17 cellular contexts compared by ENCODE assay signal in genomic region chr6:95819461-95819860, GRCh38.
DNase-seq lines count a peak whose midpoint lies in the region; ATAC-seq and TF ChIP-seq lines count a peak whose summit lies in the region.
"Had no signal": no experiment of that assay in that cellular context is flagged by ENCODE, and none has a peak within 500 bp of the region (broad histone marks: within the 10 kb centered on the region; RNA-seq: fewer than 3 reads in every experiment).

No MANE protein-coding gene starts in this region.

- H3K79me2 ChIP-seq in H9 (ENCODE audit: insufficient read depth, low read length): no peaks in the 10 kb centered on the region

- H2BK120ac ChIP-seq in H9 (ENCODE audit: low read depth, low read length, poor library complexity, severe bottlenecking): no peak overlapping the region

- no CpG with 5 or more reads among the region's 4 CpGs for WGBS in H9 (ENCODE audit: extremely low coverage, insufficient read length, low lambda C conversion rate)
- 48 to 50% methylated on average over 2 to 4 of the region's 4 CpGs for WGBS in endodermal cell (ENCODE audit: insufficient coverage in 1 of 2, insufficient read length in 1 of 2), 2 experiments

- H3K27me3 Mint-ChIP-seq in H9 (ENCODE audit: low read depth): no peaks in the 10 kb centered on the region
- H3K27me3 Mint-ChIP-seq in endodermal cell (ENCODE audit: insufficient read depth): peaks cover 34% of the 10 kb centered on the region
- no peaks in the 10 kb centered on the region for H3K27me3 Mint-ChIP-seq in activated T-helper 17 cell treated with anti-CD3 and anti-CD28 coated beads, Interleukin-2, amount 50 U/mL, for 72 hours
- H3K27me3 Mint-ChIP-seq: B cell; CD4-positive, CD25-positive, alpha-beta regulatory T cell had no signal

- ATAC-seq in activated T-helper 17 cell treated with anti-CD3 and anti-CD28 coated beads, Interleukin-2, amount 50 U/mL, for 72 hours (replicated peaks): no peak

- no peak overlapping the region for H3K23ac ChIP-seq in H9 (ENCODE audit: insufficient read length, low read depth, low read length)

- H3K27ac Mint-ChIP-seq in H9 (peak overlapping the region in 2 of 3 experiments; percentile 71 to 84; a peak in 3 of 7 replicates), endodermal cell (peak overlapping the region; percentile 86)
- H3K27ac Mint-ChIP-seq in activated T-helper 17 cell treated with anti-CD3 and anti-CD28 coated beads, Interleukin-2, amount 50 U/mL, for 72 hours: no peak overlapping the region
- H3K27ac Mint-ChIP-seq: B cell; CD4-positive, CD25-positive, alpha-beta regulatory T cell; CD8-positive, alpha-beta memory T cell had no signal

- H3K23me2 ChIP-seq in H9 (ENCODE audit: insufficient read length, low read depth, low read length, poor library complexity, severe bottlenecking): no peaks in the 10 kb centered on the region

- H3K9me3 Mint-ChIP-seq in H9 (peaks cover 2 to 7% of the 10 kb centered on the region in 2 experiments; a peak in 4 of 5 replicates), endodermal cell (peaks cover 34% of the 10 kb centered on the region)
- peaks cover under 1% of the 10 kb centered on the region for H3K9me3 Mint-ChIP-seq in activated T-helper 17 cell treated with anti-CD3 and anti-CD28 coated beads, Interleukin-2, amount 50 U/mL, for 72 hours

- H3K27ac ChIP-seq in C4-2B (peak overlapping the region; percentile 7; the same call in 1 of the 2 replicates), H9 (ENCODE audit: insufficient read length, low read depth, low read length) (no peak overlapping the region), endodermal cell (ENCODE audit: low read depth, low read length) (no peak overlapping the region), brain microvascular endothelial cell (no peak overlapping the region)
- H3K27ac ChIP-seq: BLaER1 treated with 17β-estradiol and CSF1 and Interleukin-3, amounts not matched to agents 10 nM and 100 nM had no signal

- no peaks in the 10 kb centered on the region for H4K20me1 ChIP-seq in H9 (ENCODE audit: control insufficient read depth, insufficient read depth, insufficient read length)
- H4K20me1 ChIP-seq: BLaER1 treated with 17β-estradiol and CSF1 and Interleukin-3, amounts not matched to agents 10 nM and 100 nM had no signal

- no peak for DNase-seq in H9
- peak; percentile 91 for DNase-seq in endodermal cell
- peak; percentile 10 for DNase-seq in posterior vena cava (ENCODE audit: low spot score)
- DNase-seq in NOMO-1 (lab: John Stamatoyannopoulos, UW; ENCODE audit: unreplicated experiment in 2 of 2): no peak
- DNase-seq in brain microvascular endothelial cell: no peak
- DNase-seq: 8988T; CD4-positive, CD25-positive, alpha-beta regulatory T cell; CD8-positive, alpha-beta memory T cell; COR-L47; DMS 273 treated with DMSO at 0.1 percent for 48 hours; DND-41; EL had no signal

- TF ChIP-seq CTCF in C4-2B (conservative IDR thresholded peaks at IDR 0.05): no peak
- no peak for TF ChIP-seq CTCF in H9 (conservative IDR thresholded peaks at IDR 0.05)
- no peak for TF ChIP-seq CTCF in endodermal cell (conservative IDR thresholded peaks at IDR 0.05)
- no peak for TF ChIP-seq CTCF in brain microvascular endothelial cell (IDR thresholded peaks at IDR 0.05; ENCODE audit: low read depth, low read length, missing control alignments)

- H3K56ac ChIP-seq in H9 (ENCODE audit: insufficient read length, low read depth, low read length): no peak overlapping the region

- H3K4me3 ChIP-seq in endodermal cell (ENCODE audit: low read length) (peak overlapping the region; percentile 47), brain microvascular endothelial cell (ENCODE audit: low read depth, low read length) (no peak overlapping the region)
- H3K4me3 ChIP-seq: BLaER1 treated with 17β-estradiol and CSF1 and Interleukin-3, amounts not matched to agents 10 nM and 100 nM; HAP-1 had no signal

- H2AFZ ChIP-seq in H9 (ENCODE audit: low read length): no peak overlapping the region

- H3K4ac ChIP-seq in H9 (ENCODE audit: low read depth, low read length): no peak overlapping the region

- no peaks in the 10 kb centered on the region for H3K9me3 ChIP-seq in H9 (ENCODE audit: control insufficient read depth, low read depth, low read length)
- H3K9me3 ChIP-seq in endodermal cell (ENCODE audit: control insufficient read depth, low read length): peaks cover 27% of the 10 kb centered on the region
- H3K9me3 ChIP-seq: BLaER1 treated with 17β-estradiol and CSF1 and Interleukin-3, amounts not matched to agents 10 nM and 100 nM; HAP-1 had no signal

- H2AK5ac ChIP-seq in H9 (ENCODE audit: insufficient read length, low read length): no peak overlapping the region

- H2BK15ac ChIP-seq in H9 (ENCODE audit: low read depth, low read length): no peak overlapping the region

- H4K5ac ChIP-seq in H9 (ENCODE audit: insufficient read length, low read depth, low read length): no peak overlapping the region

- H3K36me3 Mint-ChIP-seq in H9 (ENCODE audit: insufficient read depth in 1 of 3, low read depth in 3 of 3): peaks cover 0 to 8% (median 0%) of the 10 kb centered on the region in 3 experiments; a peak in 3 of 7 replicates
- no peaks in the 10 kb centered on the region for H3K36me3 Mint-ChIP-seq in endodermal cell (ENCODE audit: low read depth)
- H3K36me3 Mint-ChIP-seq in activated T-helper 17 cell treated with anti-CD3 and anti-CD28 coated beads, Interleukin-2, amount 50 U/mL, for 72 hours (ENCODE audit: low read depth): no peaks in the 10 kb centered on the region
- H3K36me3 Mint-ChIP-seq: CD8-positive, alpha-beta memory T cell had no signal

- H3K79me1 ChIP-seq in H9 (ENCODE audit: insufficient read depth, low read depth, low read length, poor library complexity, severe bottlenecking): no peaks in the 10 kb centered on the region

- H3K36me3 ChIP-seq in endodermal cell (ENCODE audit: control insufficient read depth, insufficient read depth, low read length): no peaks in the 10 kb centered on the region
- H3K36me3 ChIP-seq in brain microvascular endothelial cell (replicated peaks): no peaks in the 10 kb centered on the region
- H3K36me3 ChIP-seq: BLaER1 treated with 17β-estradiol and CSF1 and Interleukin-3, amounts not matched to agents 10 nM and 100 nM; HAP-1 had no signal

- no peak overlapping the region for H2BK5ac ChIP-seq in H9 (ENCODE audit: insufficient read length, low read length)

- no peaks in the 10 kb centered on the region for H3K27me3 ChIP-seq in H9 (ENCODE audit: insufficient read depth, low read length)
- no peaks in the 10 kb centered on the region for H3K27me3 ChIP-seq in endodermal cell (ENCODE audit: control insufficient read depth, insufficient read depth, low read length, poor library complexity, severe bottlenecking)
- no peaks in the 10 kb centered on the region for H3K27me3 ChIP-seq in brain microvascular endothelial cell (replicated peaks)
- H3K27me3 ChIP-seq: BLaER1 treated with 17β-estradiol and CSF1 and Interleukin-3, amounts not matched to agents 10 nM and 100 nM had no signal

- H3K14ac ChIP-seq in H9 (ENCODE audit: insufficient read depth, low read length): no peak overlapping the region

- no peak overlapping the region for H2BK12ac ChIP-seq in H9 (ENCODE audit: insufficient read length, low read depth, low read length)

- no peak overlapping the region for H3T11ph ChIP-seq in H9 (ENCODE audit: low read length)

- H3K18ac ChIP-seq in H9 (ENCODE audit: insufficient read length, low read depth, low read length): no peak overlapping the region

- H3K4me1 Mint-ChIP-seq in H9: peaks cover 30 to 38% of the 10 kb centered on the region in 2 experiments
- peaks cover 51% of the 10 kb centered on the region for H3K4me1 Mint-ChIP-seq in endodermal cell
- H3K4me1 Mint-ChIP-seq in activated T-helper 17 cell treated with anti-CD3 and anti-CD28 coated beads, Interleukin-2, amount 50 U/mL, for 72 hours: no peaks in the 10 kb centered on the region
- H3K4me1 Mint-ChIP-seq: B cell; CD4-positive, CD25-positive, alpha-beta regulatory T cell; CD8-positive, alpha-beta memory T cell had no signal

- H2BK20ac ChIP-seq in H9 (ENCODE audit: low read depth, low read length, poor library complexity, severe bottlenecking): no peak overlapping the region

- no peak overlapping the region for H4K8ac ChIP-seq in H9 (replicated peaks; ENCODE audit: insufficient read length, low read depth, low read length)

- in situ Hi-C loops in brain microvascular endothelial cell (cut with HindIII; ENCODE audit: low pct_ligation_motif_present, low sequenced_read_pairs): no loop called here

- no peak overlapping the region for H3K9ac ChIP-seq in H9 (ENCODE audit: extremely low read depth, insufficient read length, low read length)
- no peak overlapping the region for H3K9ac ChIP-seq in endodermal cell (ENCODE audit: extremely low read depth, low read length, poor library complexity, severe bottlenecking)
- H3K9ac ChIP-seq: BLaER1 treated with 17β-estradiol and CSF1 and Interleukin-3, amounts not matched to agents 10 nM and 100 nM had no signal

- H3K4me2 ChIP-seq in H9 (ENCODE audit: insufficient read depth, insufficient read length, low read length): no peak overlapping the region
- H3K4me2 ChIP-seq: BLaER1 treated with 17β-estradiol and CSF1 and Interleukin-3, amounts not matched to agents 10 nM and 100 nM had no signal

- H3K4me1 ChIP-seq in H9 (ENCODE audit: insufficient read depth, low read length) (no peaks in the 10 kb centered on the region), endodermal cell (ENCODE audit: control insufficient read depth, insufficient read depth, low read length) (peaks cover 6% of the 10 kb centered on the region)
- H3K4me1 ChIP-seq: BLaER1 treated with 17β-estradiol and CSF1 and Interleukin-3, amounts not matched to agents 10 nM and 100 nM; HAP-1 had no signal

- intact Hi-C loops in posterior vena cava (cut with DNase I): no loop called here

- no peak overlapping the region for H3K4me3 Mint-ChIP-seq in H9
- no peak overlapping the region for H3K4me3 Mint-ChIP-seq in endodermal cell
- H3K4me3 Mint-ChIP-seq in activated T-helper 17 cell treated with anti-CD3 and anti-CD28 coated beads, Interleukin-2, amount 50 U/mL, for 72 hours: no peak overlapping the region
- H3K4me3 Mint-ChIP-seq: B cell; CD4-positive, CD25-positive, alpha-beta regulatory T cell; CD8-positive, alpha-beta memory T cell had no signal

- no peak overlapping the region for H4K91ac ChIP-seq in H9 (ENCODE audit: insufficient read length, low read depth, low read length)

Comparison
In these comparisons a context has a peak if more than half of its experiments do, and no peak if none do; other contexts are left out.
1. DNase-seq: peak in endodermal cell (single experiment) and posterior vena cava (single experiment); none in H9 (single experiment), NOMO-1 (0 of 2) and brain microvascular endothelial cell (single experiment).